1 cellular context compared by ENCODE assay signal in the genomic region with DNA sequence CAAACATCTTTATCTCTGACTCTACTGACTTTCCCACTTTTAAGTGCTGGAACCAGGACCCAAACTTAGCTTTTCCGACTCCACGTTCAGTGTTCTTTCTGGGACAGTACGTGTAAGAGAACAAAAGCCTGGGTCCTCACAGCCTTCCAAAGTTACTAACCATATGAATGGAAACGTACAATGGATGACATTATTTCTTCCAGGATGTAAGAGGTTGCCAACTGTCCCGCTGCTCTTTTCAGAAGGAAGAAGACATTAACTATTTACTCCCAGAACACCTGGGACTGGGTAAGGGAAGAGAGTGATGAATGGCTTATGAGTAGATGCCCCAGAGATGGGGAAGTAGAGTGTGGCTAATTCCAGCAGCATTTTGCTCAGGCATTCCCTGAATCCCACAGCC.
TF ChIP-seq lines count a peak whose summit lies in the region.

No MANE protein-coding gene starts in this region.

TF ChIP-seq in GM23338, 12 proteins besides CTCF, POLR2A, EP300 and RAD21 (continued from another document):
- TF ChIP-seq STAT1 (IDR thresholded peaks at IDR 0.05; ENCODE audit: unreplicated experiment) (no peak), EZH2 (IDR thresholded peaks at IDR 0.05; ENCODE audit: low read depth, unreplicated experiment) (no peak)
